8 cellular contexts compared by ENCODE assay signal in the genomic region with DNA sequence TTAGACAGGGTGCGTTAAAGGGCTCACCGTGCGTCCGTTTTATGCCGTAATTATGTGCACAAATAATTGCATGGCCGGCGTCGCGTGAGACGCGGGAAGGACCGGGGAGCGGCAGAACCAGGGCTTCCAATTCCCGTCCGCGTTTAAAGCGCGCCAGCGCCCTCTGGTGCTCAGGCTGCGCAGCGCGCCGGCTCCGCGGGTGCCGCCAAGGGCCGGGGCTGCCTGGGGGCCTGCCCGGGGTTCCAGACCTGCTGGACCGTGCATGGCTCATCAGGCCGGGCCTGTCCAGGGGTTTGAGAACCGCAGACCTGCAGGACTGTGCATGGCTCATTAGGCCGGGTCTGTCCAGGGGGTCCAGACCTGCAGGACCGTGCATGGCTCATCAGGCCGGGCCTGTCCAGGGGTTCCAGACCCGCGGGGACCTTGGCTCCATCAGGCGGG.
A peak's percentile ranks its signal among the peaks of the same experiment; 100 is the strongest.
DNase-seq lines count a peak whose midpoint lies in the region.

No MANE protein-coding gene starts in this region.

- 14 to 16% methylated on average over 37 of the region's 37 CpGs for WGBS in GM23248 (ENCODE audit: low coverage in 1 of 2, low lambda C conversion rate in 2 of 2, missing lambda C conversion rate in 2 of 2), 2 experiments

- no peaks in the 10 kb centered on the region for H3K9me3 ChIP-seq in GM23248 (ENCODE audit: low read depth)

- no peaks in the 10 kb centered on the region for H3K36me3 ChIP-seq in GM23248 (ENCODE audit: low read depth)

- peak; percentile 47 for DNase-seq in DMS53 treated with DMSO at 0.1 percent for 48 hours (lab: John Stamatoyannopoulos, UW; ENCODE audit: unreplicated experiment)
- DNase-seq in GM23248: peak; percentile 81
- peak; percentile 43 for DNase-seq in NCI-H128 (lab: John Stamatoyannopoulos, UW; ENCODE audit: unreplicated experiment)
- peak; percentile 85 for DNase-seq in activated CD4-positive, CD25-positive, alpha-beta regulatory T cell treated with anti-CD3 and anti-CD28 coated beads, Interleukin-2, amount 50 U/mL, for 72 hours
- peak; percentile 71 for DNase-seq in central memory CD4-positive, alpha-beta T cell
- DNase-seq in left kidney (ENCODE audit: low read depth, low spot score): peak; percentile 81
- peak; percentile 84 to 88 for DNase-seq in stimulated activated CD4-positive, alpha-beta T cell treated with anti-CD3 and anti-CD28 coated beads, Interleukin-2, amount 100 ng/mL, for 48 hours
- DNase-seq in glomerular visceral epithelial cell (ENCODE audit: extremely low spot score): no peak

- peaks cover 43% of the 10 kb centered on the region for H3K27me3 ChIP-seq in GM23248 (replicated peaks; ENCODE audit: insufficient read depth)

- H3K79me2 ChIP-seq in GM23248 (ENCODE audit: insufficient read depth): no peaks in the 10 kb centered on the region

- no peaks in the 10 kb centered on the region for H3K4me1 ChIP-seq in GM23248 (ENCODE audit: insufficient read depth)

- peak overlapping the region; percentile 66 for H2AFZ ChIP-seq in GM23248

- no peaks in the 10 kb centered on the region for H3K9me2 ChIP-seq in GM23248 (ENCODE audit: insufficient read depth)

- in situ Hi-C loops in GM23248 (cut with MboI): loop anchor here (25.0 kb wide), 1 partner anchor 972 kb away; no protein-coding TSS in a partner anchor

- no peaks in the 10 kb centered on the region for H3F3A ChIP-seq in GM23248 (ENCODE audit: insufficient read depth)

- H3K4me2 ChIP-seq in GM23248 (ENCODE audit: unreplicated experiment): peak overlapping the region; percentile 82

- no peak overlapping the region for H3K9ac ChIP-seq in GM23248

- no peaks in the 10 kb centered on the region for H4K20me1 ChIP-seq in GM23248 (ENCODE audit: insufficient read depth)

- H3K4me3 ChIP-seq in GM23248: peak overlapping the region; percentile 60

- H3K27ac ChIP-seq in GM23248: no peak overlapping the region
